Comparison of ENCODE assay signal across 15 cellular contexts in genomic region chr1:235317179-235317578, GRCh38. TPM values are rescaled to one million over a fixed set of nuclear protein-coding genes. Genes with fewer than 3 reads are reported as not detected.
DNase-seq lines count a peak whose midpoint lies in the region; ATAC-seq and TF ChIP-seq lines count a peak whose summit lies in the region.
"Had no signal": no experiment of that assay in that cellular context is flagged by ENCODE, and none has a peak within 500 bp of the region (broad histone marks: within the 10 kb centered on the region; RNA-seq: fewer than 3 reads in every experiment).

No MANE protein-coding gene starts in this region.

- H3K27ac ChIP-seq in ovary = no peak overlapping the region
- H3K27ac ChIP-seq: left lung, thoracic aorta had no signal

- WGBS in ovary, 3 donors = 51 to 70% (median 57%) methylated on average over 1 of the region's 1 CpG

- H3K9me3 ChIP-seq in ovary = no peaks in the 10 kb centered on the region
- H3K9me3 ChIP-seq: left lung, thoracic aorta had no signal

- H3K9me3 Mint-ChIP-seq in CD14-positive monocyte (no peaks in the 10 kb centered on the region), T-cell (no peaks in the 10 kb centered on the region)
- H3K9me3 Mint-ChIP-seq: neural crest cell had no signal

- peaks cover 3% of the 10 kb centered on the region for H3K4me1 ChIP-seq in ovary (ENCODE audit: insufficient read depth)

- H3K4me3 Mint-ChIP-seq in CD14-positive monocyte = no peak overlapping the region
- peak overlapping the region in 2 of 3 donors; percentile 22 to 53 for H3K4me3 Mint-ChIP-seq in T-cell
- H3K4me3 Mint-ChIP-seq: neural crest cell had no signal

- CTCF ChIA-PET in T-cell (lab: Charles Lee) = interaction anchor here in 1 of 2 donors (0.6 to 0.9 kb wide), 2 partner anchors 65 to 212 kb away, joined by 3 read pairs; no protein-coding TSS in a partner anchor

- peak overlapping the region in 4 of 7 donors; percentile 12 to 51 (median 16) for H3K27ac Mint-ChIP-seq in CD14-positive monocyte
- peak overlapping the region; percentile 62 to 67 for H3K27ac Mint-ChIP-seq in T-cell

- TF ChIP-seq POLR2A in ovary (IDR thresholded peaks at IDR 0.05) = no peak

- POLR2A ChIA-PET in T-cell (lab: Charles Lee) = interaction anchor here (0.5 to 1.1 kb wide), 5 partner anchors 9 to 115 kb away, joined by 3 to 4 read pairs (median 4); no protein-coding TSS in a partner anchor

- H3K27me3 Mint-ChIP-seq in CD14-positive monocyte (ENCODE audit: low read depth in 3 of 3) (no peaks in the 10 kb centered on the region), T-cell (no peaks in the 10 kb centered on the region)

- no peaks in the 10 kb centered on the region for H3K27me3 ChIP-seq in ovary
- H3K27me3 ChIP-seq: left lung had no signal

- H3K4me1 Mint-ChIP-seq in CD14-positive monocyte (peaks cover 22% of the 10 kb centered on the region), T-cell (peaks cover 82 to 85% (median 83%) of the 10 kb centered on the region in 3 donors)

- no peaks in the 10 kb centered on the region for H3K36me3 ChIP-seq in ovary

- ATAC-seq in T-cell (replicated peaks in 1 of 4) = no peak
- ATAC-seq in HG02938 (IDR thresholded peaks at IDR 0.05; ENCODE audit: unreplicated experiment) = no peak
- no peak for ATAC-seq in HG02798 (IDR thresholded peaks at IDR 0.05; ENCODE audit: poor library complexity, unreplicated experiment)
- ATAC-seq: left lung had no signal

- intact Hi-C loops in CD14-positive monocyte (cut with micrococcal nuclease) = no loop called here
- intact Hi-C loops in ovary (cut with DNase I) = no loop called here

- TF ChIP-seq CTCF in CD14-positive monocyte (IDR thresholded peaks at IDR 0.05) (no peak), ovary (IDR thresholded peaks at IDR 0.05) (no peak)

- no peak for TF ChIP-seq EP300 in ovary (IDR thresholded peaks at IDR 0.05)

- DNase-seq in CD14-positive monocyte (ENCODE audit: low spot score) = no peak
- peak; percentile 20 for DNase-seq in EH (ENCODE audit: low read depth)
- no peak for DNase-seq in T-cell
- DNase-seq in fibroblast of gingiva (ENCODE audit: low read depth) = peak; percentile 23
- no peak for DNase-seq in ovary
- no peak for DNase-seq in H4 (ENCODE audit: low spot score)
- DNase-seq: COR-L47, hippocampal formation, KBM-7, left lung, NCI-H187 treated with DMSO at 0.1 percent for 48 hours had no signal

- H3K4me3 ChIP-seq in ovary = no peak overlapping the region
- H3K4me3 ChIP-seq: left lung, thoracic aorta had no signal

- H3K36me3 Mint-ChIP-seq in CD14-positive monocyte (peaks cover 28 to 43% of the 10 kb centered on the region in 2 donors), T-cell (peaks cover 26% of the 10 kb centered on the region)

RNA-seq across cellular contexts. Expression of gene ARID4B, which starts 10.8 kb away (rescaled TPM):
- 10 to 100 TPM in 1 of 2 donors, 1 to 10 TPM in 1; 9.3 to 15.4 TPM for polyA plus RNA-seq in CD14-positive monocyte
- 100 to 1,000 TPM in 2 of 5 donors, 10 to 100 TPM in 3; 70.4 to 151 (median 79.1) TPM for total RNA-seq in T-cell
- 10 to 100 TPM; 35.4 to 52.0 (median 44.6) TPM for total RNA-seq in ovary
- polyA plus RNA-seq in ovary = 10 to 100 TPM; 19.6 to 22.5 TPM
- total RNA-seq in H4 (2014; rRNA removed; shearing (Covaris generic)) = 9.5 and 10.0 TPM in 2 replicates

RNA-seq across cellular contexts. Expression of gene GGPS1, which starts 11.2 kb away (rescaled TPM):
- polyA plus RNA-seq in CD14-positive monocyte (10 to 100 TPM; 45.8 to 53.0 TPM), ovary (10 to 100 TPM; 21.1 to 31.8 TPM)
- total RNA-seq in T-cell (10 to 100 TPM; 32.2 to 44.0 (median 39.8) TPM), ovary (10 to 100 TPM; 15.3 to 42.4 (median 31.7) TPM)
- total RNA-seq in H4 (2014; rRNA removed; shearing (Covaris generic)) = 28.3 and 46.0 TPM in 2 replicates

RNA-seq across cellular contexts. Expression of gene TBCE, which starts 50.0 kb away (rescaled TPM):
- polyA plus RNA-seq in CD14-positive monocyte = 10 to 100 TPM; 15.4 to 19.4 TPM
- 10 to 100 TPM; 15.6 to 21.5 (median 18.6) TPM for total RNA-seq in T-cell
- 10 to 100 TPM; 11.8 to 25.5 (median 22.8) TPM for total RNA-seq in ovary
- 10 to 100 TPM; 13.7 to 22.9 TPM for polyA plus RNA-seq in ovary
- total RNA-seq in H4 (2014; rRNA removed; shearing (Covaris generic)) = 32.9 and 41.2 TPM in 2 replicates

Comparison
In these comparisons a context has a peak if more than half of its experiments do, and no peak if none do; other contexts are left out.
1. DNase-seq: peak in EH (single experiment) and fibroblast of gingiva (single experiment); none in CD14-positive monocyte (single experiment), T-cell (0 of 34), ovary (0 of 5) and H4 (single experiment).
2. H3K4me3 Mint-ChIP-seq: peak in T-cell (2 of 3); none in CD14-positive monocyte (0 of 2).